Comparison of ENCODE assay signal across 8 cellular contexts in genomic region chr3:155743616-155744015, GRCh38. TPM values are rescaled to one million over a fixed set of nuclear protein-coding genes. Genes with fewer than 3 reads are reported as not detected.
DNase-seq lines count a peak whose midpoint lies in the region; ATAC-seq and TF ChIP-seq lines count a peak whose summit lies in the region.

No MANE protein-coding gene starts in this region.

- H3K4me1 ChIP-seq in ascending aorta (peaks cover 0 to 7% of the 10 kb centered on the region in 2 donors), right lobe of liver (peaks cover 0 to 9% (median 4%) of the 10 kb centered on the region in 4 donors), upper lobe of right lung (peaks cover 22% of the 10 kb centered on the region)

- intact Hi-C loops in ascending aorta (cut with DNase I) (no loop called here), right lobe of liver (cut with DNase I) (no loop called here), upper lobe of right lung (cut with DNase I) (no loop called here)

- peak overlapping the region; percentile 88 for H3K4me3 Mint-ChIP-seq in activated naive CD4-positive, alpha-beta T cell treated with anti-CD3 and anti-CD28 coated beads, Interleukin-2, amount 50 U/mL, for 24 hours

- WGBS in right lobe of liver (ENCODE audit: insufficient coverage, low coverage, low lambda C conversion rate, missing lambda C conversion rate) = 6% methylated on average over 8 of the region's 8 CpGs

- H3K9me3 ChIP-seq in ascending aorta (no peaks in the 10 kb centered on the region), right lobe of liver (no peaks in the 10 kb centered on the region), upper lobe of right lung (no peaks in the 10 kb centered on the region)

- H3K27ac ChIP-seq in ascending aorta = no peak overlapping the region
- H3K27ac ChIP-seq in right lobe of liver = no peak overlapping the region
- H3K27ac ChIP-seq in upper lobe of right lung = peak overlapping the region; percentile 71

- TF ChIP-seq POLR2A in right lobe of liver (IDR thresholded peaks at IDR 0.05) = no peak

- H3K27me3 ChIP-seq in ascending aorta = no peaks in the 10 kb centered on the region
- H3K27me3 ChIP-seq in right lobe of liver = no peaks in the 10 kb centered on the region
- peaks cover 43% of the 10 kb centered on the region for H3K27me3 ChIP-seq in upper lobe of right lung

- DNase-seq in activated naive CD4-positive, alpha-beta T cell treated with Interleukin-2 at 50 U/mL for 16 hours = no peak
- no peak for DNase-seq in ascending aorta (ENCODE audit: low spot score in 2 of 2)
- no peak for DNase-seq in right lobe of liver
- no peak for DNase-seq in upper lobe of right lung
- DNase-seq in nucleus accumbens (lab: John Stamatoyannopoulos, UW) = no peak

- peaks cover 23% of the 10 kb centered on the region for H3K4me1 Mint-ChIP-seq in activated naive CD4-positive, alpha-beta T cell treated with anti-CD3 and anti-CD28 coated beads, Interleukin-2, amount 50 U/mL, for 24 hours

- H3K9me3 Mint-ChIP-seq in activated naive CD4-positive, alpha-beta T cell treated with anti-CD3 and anti-CD28 coated beads, Interleukin-2, amount 50 U/mL, for 24 hours = no peaks in the 10 kb centered on the region

- H3K36me3 ChIP-seq in ascending aorta (no peaks in the 10 kb centered on the region), right lobe of liver (no peaks in the 10 kb centered on the region), upper lobe of right lung (no peaks in the 10 kb centered on the region)

- H3K27me3 Mint-ChIP-seq in activated naive CD4-positive, alpha-beta T cell treated with anti-CD3 and anti-CD28 coated beads, Interleukin-2, amount 50 U/mL, for 24 hours = peaks cover 28% of the 10 kb centered on the region

- no peaks in the 10 kb centered on the region for H3K36me3 Mint-ChIP-seq in activated naive CD4-positive, alpha-beta T cell treated with anti-CD3 and anti-CD28 coated beads, Interleukin-2, amount 50 U/mL, for 24 hours

- no peak overlapping the region for H3K27ac Mint-ChIP-seq in activated naive CD4-positive, alpha-beta T cell treated with anti-CD3 and anti-CD28 coated beads, Interleukin-2, amount 50 U/mL, for 24 hours

- H3K4me3 ChIP-seq in ascending aorta (peak overlapping the region; percentile 56 to 71), right lobe of liver (peak overlapping the region; percentile 54 to 64 (median 64)), upper lobe of right lung (peak overlapping the region; percentile 61)

- ATAC-seq in right lobe of liver = peak in 2 of 4 donors; percentile 11 to 17
- no peak for ATAC-seq in upper lobe of right lung
- no peak for ATAC-seq in GM18909 (IDR thresholded peaks at IDR 0.05; ENCODE audit: poor library complexity, unreplicated experiment)
- ATAC-seq in HG02642 (IDR thresholded peaks at IDR 0.05; ENCODE audit: poor library complexity, unreplicated experiment) = no peak

- TF ChIP-seq CTCF in ascending aorta (IDR thresholded peaks at IDR 0.05) (no peak), right lobe of liver (IDR thresholded peaks at IDR 0.05) (no peak), upper lobe of right lung (IDR thresholded peaks at IDR 0.05) (no peak)

RNA-seq across cellular contexts. Expression of gene PLCH1, which starts 1.3 kb away (rescaled TPM):
- not detected for total RNA-seq in ascending aorta
- under 1 TPM; 0.07 to 0.25 (median 0.17) TPM for total RNA-seq in right lobe of liver
- total RNA-seq in upper lobe of right lung = 12.1 TPM

Comparison
In these comparisons a context has a peak if more than half of its experiments do, and no peak if none do; other contexts are left out.
1. RNA of gene PLCH1, which starts 1.3 kb away (total RNA-seq): 12.1 TPM in upper lobe of right lung (single experiment); 0.07 to 0.25 TPM in right lobe of liver and not detected in ascending aorta (single experiment); every median in the first group is over 10 times any median in the second.
2. Peak in every context shown above with its lines, with median percentiles within 50 percentile points of each other: H3K4me3 ChIP-seq.